ENCODE assay signal across 1 cellular context in genomic region chr6:43262000-43262779, GRCh38.
TF ChIP-seq lines count a peak whose summit lies in the region.

No MANE protein-coding gene starts in this region.

TF ChIP-seq in HepG2, 621 proteins besides CTCF, POLR2A, EP300 and RAD21 (continued from another document and continues in another):
- TF ChIP-seq ZNF687 (CRISPR knock-in tag; IDR thresholded peaks at IDR 0.05) (peak; percentile 25; the same call in 1 of the 2 replicates), TFAP4 (IDR thresholded peaks at IDR 0.05; ENCODE audit: borderline replicate concordance, low read depth) (peak; percentile 19; the same call in 1 of the 2 replicates), ATF1 (CRISPR knock-in tag; IDR thresholded peaks at IDR 0.05) (no peak), ZNF318 (CRISPR knock-in tag; IDR thresholded peaks at IDR 0.05) (no peak), E2F2 (CRISPR knock-in tag; IDR thresholded peaks at IDR 0.05; ENCODE audit: borderline replicate concordance) (0 out of 2 replicates have a peak, but pooled peaks have one; percentile 24), PREB (CRISPR knock-in tag; IDR thresholded peaks at IDR 0.05) (no peak), ZNF503 (CRISPR knock-in tag; IDR thresholded peaks at IDR 0.05) (no peak), ZSCAN29 (CRISPR knock-in tag; conservative IDR thresholded peaks at IDR 0.05) (no peak), SMAD9 (CRISPR knock-in tag; IDR thresholded peaks at IDR 0.05) (no peak), NR2F2 (IDR thresholded peaks at IDR 0.05; ENCODE audit: borderline replicate concordance, low read depth) (no peak), POGK (CRISPR knock-in tag; conservative IDR thresholded peaks at IDR 0.05) (no peak; the same call in 1 of the 2 replicates), CBFB (CRISPR knock-in tag; IDR thresholded peaks at IDR 0.05) (0 out of 2 replicates have a peak, but pooled peaks have one; percentile 25), ATF3 (CRISPR knock-in tag; IDR thresholded peaks at IDR 0.05) (peak; percentile 84), ZNF326 (CRISPR knock-in tag; IDR thresholded peaks at IDR 0.05; ENCODE audit: borderline replicate concordance) (no peak), HDAC6 (IDR thresholded peaks at IDR 0.05; ENCODE audit: low read depth, low read length) (no peak), HMGA1 (CRISPR knock-in tag; conservative IDR thresholded peaks at IDR 0.05) (no peak), ZNF614 (CRISPR knock-in tag; IDR thresholded peaks at IDR 0.05; ENCODE audit: borderline replicate concordance) (no peak; the same call in 1 of the 2 replicates), MXD3 (CRISPR knock-in tag; IDR thresholded peaks at IDR 0.05) (0 out of 2 replicates have a peak, but pooled peaks have one; percentile 64), ATM (IDR thresholded peaks at IDR 0.05; ENCODE audit: borderline replicate concordance) (no peak), RNF219 (CRISPR knock-in tag; IDR thresholded peaks at IDR 0.05) (no peak), KDM2A (CRISPR knock-in tag; IDR thresholded peaks at IDR 0.05; ENCODE audit: borderline replicate concordance, low read depth) (no peak), ZNF83 (CRISPR knock-in tag; IDR thresholded peaks at IDR 0.05; ENCODE audit: borderline replicate concordance) (no peak), ZNF546 (CRISPR knock-in tag; conservative IDR thresholded peaks at IDR 0.05) (0 out of 2 replicates have a peak, but pooled peaks have one; percentile 20), SMAD1 (CRISPR knock-in tag; IDR thresholded peaks at IDR 0.05; ENCODE audit: borderline replicate concordance, low read depth) (no peak), TARDBP (CRISPR knock-in tag; IDR thresholded peaks at IDR 0.05) (no peak), ZEB1 (IDR thresholded peaks at IDR 0.05; ENCODE audit: insufficient replicate concordance, low read depth) (no peak), ZMAT3 (CRISPR knock-in tag; conservative IDR thresholded peaks at IDR 0.05) (no peak), ZKSCAN8 (CRISPR knock-in tag; IDR thresholded peaks at IDR 0.05; ENCODE audit: borderline replicate concordance) (no peak), ZNF512 (CRISPR knock-in tag; IDR thresholded peaks at IDR 0.05) (no peak)
